ENCODE assay signal across 15 cellular contexts in the genomic region with DNA sequence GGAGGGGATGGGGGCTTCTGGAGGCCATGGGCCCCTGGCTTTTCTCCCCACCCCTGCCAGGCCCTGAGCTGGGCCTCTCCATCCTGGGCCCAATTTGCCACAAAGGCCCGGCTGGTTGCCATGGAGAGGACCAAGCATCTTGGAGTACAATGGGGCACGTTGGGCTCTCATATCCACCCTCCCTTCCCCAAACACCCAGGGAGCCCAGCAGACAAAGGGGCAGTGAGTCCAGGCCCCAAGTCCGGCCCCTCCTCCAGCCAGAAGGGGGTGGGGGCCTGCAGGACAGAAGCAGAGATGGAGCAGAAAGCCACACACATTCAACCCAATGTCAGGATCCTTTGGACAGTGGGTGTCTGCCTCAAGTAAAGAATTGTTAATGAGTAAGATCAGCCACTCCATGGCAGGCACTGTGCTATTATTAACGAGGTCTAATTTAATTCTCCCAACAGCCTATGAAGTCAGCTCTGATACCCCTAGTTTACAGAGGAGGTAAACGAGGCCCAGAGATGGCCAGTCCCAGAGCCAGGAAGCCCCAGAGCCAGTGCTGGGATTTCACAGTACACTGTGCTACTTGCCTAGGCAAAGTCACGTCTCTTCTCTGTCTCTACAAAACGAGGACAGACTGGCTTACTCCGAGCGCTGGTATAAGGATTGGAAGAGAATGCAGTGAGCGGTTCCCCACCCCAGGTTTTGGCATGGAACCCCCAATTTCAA. TPM values are rescaled to one million over a fixed set of nuclear protein-coding genes. Genes with fewer than 3 reads are reported as not detected.
DNase-seq lines count a peak whose midpoint lies in the region; ATAC-seq and TF ChIP-seq lines count a peak whose summit lies in the region.
"Had no signal": no experiment of that assay in that cellular context is flagged by ENCODE, and none has a peak within 500 bp of the region (broad histone marks: within the 10 kb centered on the region; RNA-seq: fewer than 3 reads in every experiment).

No MANE protein-coding gene starts in this region.

- CTCF ChIA-PET in CD4-positive, alpha-beta T cell (lab: Charles Lee), result no interaction called here

- peaks cover 8% of the 10 kb centered on the region for H3K79me1 ChIP-seq in neuronal stem cell (ENCODE audit: low read depth, low read length)

- no peak for ATAC-seq in CD4-positive, alpha-beta T cell (ENCODE audit: poor library complexity)
- ATAC-seq in GM18907 (IDR thresholded peaks at IDR 0.05; ENCODE audit: unreplicated experiment) (no peak), HG02623 (IDR thresholded peaks at IDR 0.05; ENCODE audit: unreplicated experiment) (no peak)
- ATAC-seq: activated CD8-positive, alpha-beta T cell treated with anti-CD3 and anti-CD28 coated beads, Interleukin-2, amount 10 ng/mL, durations not matched to agents 7 days and 5 days had no signal

- no peaks in the 10 kb centered on the region for H3K27me3 ChIP-seq in CD4-positive, alpha-beta T cell (ENCODE audit: control insufficient read depth, insufficient read depth, low read length)
- H3K27me3 ChIP-seq in HUES48 (ENCODE audit: control insufficient read depth, insufficient read depth, low read length), result 0 out of 2 replicates have a peak, but pooled peaks cover 3% of the 10 kb centered on the region
- H3K27me3 ChIP-seq in neuronal stem cell (ENCODE audit: control insufficient read depth in 3 of 3, insufficient read depth in 3 of 3, low read depth in 1 of 3, low read length in 3 of 3), result no peaks in the 10 kb centered on the region
- H3K27me3 ChIP-seq: SJSA1 had no signal

- no peak for DNase-seq in CD4-positive, alpha-beta T cell
- DNase-seq in glutamatergic neuron (no peak), neuronal stem cell (ENCODE audit: low spot score) (peak; percentile 91), NCI-H510A treated with DMSO at 0.1 percent for 48 hours (lab: John Stamatoyannopoulos, UW) (no peak)
- DNase-seq: activated CD8-positive, alpha-beta T cell treated with anti-CD3 and anti-CD28 coated beads, Interleukin-2, amount 10 ng/mL, durations not matched to agents 7 days and 5 days; DMS79 treated with DMSO at 0.1 percent for 48 hours; effector CD8-positive, alpha-beta T cell; MV-4-11; NCI-H2107 had no signal

- H3K9ac ChIP-seq in HUES48 (ENCODE audit: low read depth, low read length) (no peak overlapping the region), neuronal stem cell (ENCODE audit: low read depth, low read length, poor library complexity) (no peak overlapping the region)

- no peak overlapping the region for H3K23ac ChIP-seq in neuronal stem cell (ENCODE audit: low read depth, low read length, poor library complexity)

- H3K36me3 Mint-ChIP-seq in CD4-positive, alpha-beta T cell (ENCODE audit: low read depth), result no peaks in the 10 kb centered on the region
- no peaks in the 10 kb centered on the region for H3K36me3 Mint-ChIP-seq in glutamatergic neuron (ENCODE audit: unreplicated experiment)

- peak overlapping the region; percentile 78 for H2BK12ac ChIP-seq in neuronal stem cell (ENCODE audit: low read length)

- no peaks in the 10 kb centered on the region for H3K9me3 ChIP-seq in CD4-positive, alpha-beta T cell (ENCODE audit: control insufficient read depth, low read length)
- H3K9me3 ChIP-seq in HUES48 (ENCODE audit: control insufficient read depth, insufficient read depth, low read length) (no peaks in the 10 kb centered on the region), neuronal stem cell (replicated peaks in 1 of 2; ENCODE audit: control insufficient read depth in 2 of 2, insufficient read depth in 1 of 2, low read depth in 1 of 2, low read length in 2 of 2) (no peaks in the 10 kb centered on the region)
- H3K9me3 ChIP-seq: SJSA1 had no signal

- peak overlapping the region; percentile 22 for H2BK120ac ChIP-seq in neuronal stem cell (ENCODE audit: low read depth, low read length)

- no peaks in the 10 kb centered on the region for H3K36me3 ChIP-seq in HUES48 (ENCODE audit: control insufficient read depth, insufficient read depth, low read length)
- H3K36me3 ChIP-seq in neuronal stem cell (replicated peaks in 1 of 2; ENCODE audit: control insufficient read depth in 2 of 2, insufficient read depth in 2 of 2, low read length in 2 of 2), result peaks cover 7 to 21% of the 10 kb centered on the region in 2 donors
- H3K36me3 ChIP-seq: SJSA1 had no signal

- H3K14ac ChIP-seq in neuronal stem cell (ENCODE audit: low read length), result no peak overlapping the region

- peak overlapping the region; percentile 81 for H4K91ac ChIP-seq in neuronal stem cell (ENCODE audit: low read depth, low read length, poor library complexity)

- H3K4me1 ChIP-seq in HUES48 (ENCODE audit: control insufficient read depth, insufficient read depth, low read length), result peaks cover 51% of the 10 kb centered on the region
- peaks cover 52 to 53% of the 10 kb centered on the region in 2 donors for H3K4me1 ChIP-seq in neuronal stem cell (ENCODE audit: control insufficient read depth in 2 of 2, insufficient read depth in 1 of 2, low read depth in 1 of 2, low read length in 2 of 2)
- H3K4me1 ChIP-seq: SJSA1 had no signal

- no peak overlapping the region for H2BK15ac ChIP-seq in neuronal stem cell (ENCODE audit: low read length)

- H3K18ac ChIP-seq in neuronal stem cell (ENCODE audit: low read length), result peak overlapping the region; percentile 73

- H2AFZ ChIP-seq in neuronal stem cell (ENCODE audit: low read length), result no peak overlapping the region

- peak overlapping the region; percentile 71 for H2AK5ac ChIP-seq in neuronal stem cell (ENCODE audit: low read depth, low read length)

- intact Hi-C loops in CD4-positive, alpha-beta T cell (cut with DNase I, micrococcal nuclease), result loop anchor here in 1 of 2 experiments (10.0 kb wide), 1 partner anchor 894 kb away; no protein-coding TSS in a partner anchor

- H3K4me1 Mint-ChIP-seq in CD4-positive, alpha-beta T cell (ENCODE audit: low read depth), result peaks cover 22% of the 10 kb centered on the region
- peaks cover 36% of the 10 kb centered on the region for H3K4me1 Mint-ChIP-seq in glutamatergic neuron (ENCODE audit: low read depth, unreplicated experiment)

- WGBS in neuronal stem cell (ENCODE audit: extremely low coverage in 2 of 2, insufficient read length in 2 of 2, insufficient replicate concordance in 1 of 2), 2 donors, result no CpG with 5 or more reads among the region's 10 CpGs

- no peak overlapping the region for H3K4me3 Mint-ChIP-seq in CD4-positive, alpha-beta T cell
- H3K4me3 Mint-ChIP-seq in glutamatergic neuron (ENCODE audit: unreplicated experiment), result no peak overlapping the region
- H3K4me3 Mint-ChIP-seq: activated CD8-positive, alpha-beta T cell treated with anti-CD3 and anti-CD28 coated beads, Interleukin-2, amount 10 ng/mL, durations not matched to agents 7 days and 5 days; B cell had no signal

- H3K27me3 Mint-ChIP-seq in CD4-positive, alpha-beta T cell, result no peaks in the 10 kb centered on the region
- H3K27me3 Mint-ChIP-seq in glutamatergic neuron (ENCODE audit: unreplicated experiment), result peaks cover 9% of the 10 kb centered on the region
- H3K27me3 Mint-ChIP-seq: B cell had no signal

- peak overlapping the region; percentile 22 for H3K27ac Mint-ChIP-seq in CD4-positive, alpha-beta T cell
- peak overlapping the region; percentile 64 for H3K27ac Mint-ChIP-seq in glutamatergic neuron (ENCODE audit: unreplicated experiment)
- H3K27ac Mint-ChIP-seq: activated CD8-positive, alpha-beta T cell treated with anti-CD3 and anti-CD28 coated beads, Interleukin-2, amount 10 ng/mL, durations not matched to agents 7 days and 5 days; B cell had no signal

- peak overlapping the region; percentile 23; the same call in 1 of the 2 replicates for H3K4me3 ChIP-seq in HUES48 (ENCODE audit: low read depth, low read length)
- H3K4me3 ChIP-seq in neuronal stem cell (ENCODE audit: low read length in 2 of 2), result peak overlapping the region in 1 of 2 donors; percentile 89
- H3K4me3 ChIP-seq: SJSA1 had no signal

- no peak for TF ChIP-seq CTCF in CD4-positive, alpha-beta T cell (IDR thresholded peaks at IDR 0.05)
- no peak for TF ChIP-seq CTCF in glutamatergic neuron (IDR thresholded peaks at IDR 0.05; ENCODE audit: partially characterized antibody, unreplicated experiment)

- POLR2A ChIA-PET in CD4-positive, alpha-beta T cell (lab: Charles Lee), result no interaction called here

- H2BK5ac ChIP-seq in neuronal stem cell (ENCODE audit: low read length), result peak overlapping the region; percentile 99

- no peaks in the 10 kb centered on the region for H3K9me3 Mint-ChIP-seq in CD4-positive, alpha-beta T cell
- peaks cover 3% of the 10 kb centered on the region for H3K9me3 Mint-ChIP-seq in glutamatergic neuron (ENCODE audit: unreplicated experiment)

- H4K8ac ChIP-seq in neuronal stem cell (ENCODE audit: low read depth, low read length), result no peak overlapping the region

- H3K4me2 ChIP-seq in neuronal stem cell (ENCODE audit: insufficient read depth, low read length, poor library complexity, severe bottlenecking), result peak overlapping the region; percentile 50

- no peak overlapping the region for H3K27ac ChIP-seq in CD4-positive, alpha-beta T cell (ENCODE audit: low read depth, low read length)
- H3K27ac ChIP-seq in HUES48 (ENCODE audit: low read depth, low read length) (peak overlapping the region; percentile 78), neuronal stem cell (replicated peaks; ENCODE audit: low read length) (peak overlapping the region; percentile 95)
- H3K27ac ChIP-seq: SJSA1 had no signal

- no peak overlapping the region for H3K4ac ChIP-seq in neuronal stem cell (ENCODE audit: low read length)

RNA-seq across cellular contexts. Expression of a gene that starts 2.3 kb away (rescaled TPM):
- not detected for total RNA-seq in CD4-positive, alpha-beta T cell
- 6.8 TPM for total RNA-seq in glutamatergic neuron (ENCODE audit: unreplicated experiment)
- polyA plus RNA-seq in neuronal stem cell (2013, experiment 1 of 2), result 41.7 TPM
- polyA plus RNA-seq in neuronal stem cell (2013, experiment 2 of 2), result 41.7 TPM
- total RNA-seq: activated CD8-positive, alpha-beta T cell treated with anti-CD3 and anti-CD28 coated beads, Interleukin-2, amount 10 ng/mL, durations not matched to agents 7 days and 5 days; mesenteric fat pad; SJSA1 had no signal
